ENCODE assay signal across 11 cellular contexts in the genomic region with DNA sequence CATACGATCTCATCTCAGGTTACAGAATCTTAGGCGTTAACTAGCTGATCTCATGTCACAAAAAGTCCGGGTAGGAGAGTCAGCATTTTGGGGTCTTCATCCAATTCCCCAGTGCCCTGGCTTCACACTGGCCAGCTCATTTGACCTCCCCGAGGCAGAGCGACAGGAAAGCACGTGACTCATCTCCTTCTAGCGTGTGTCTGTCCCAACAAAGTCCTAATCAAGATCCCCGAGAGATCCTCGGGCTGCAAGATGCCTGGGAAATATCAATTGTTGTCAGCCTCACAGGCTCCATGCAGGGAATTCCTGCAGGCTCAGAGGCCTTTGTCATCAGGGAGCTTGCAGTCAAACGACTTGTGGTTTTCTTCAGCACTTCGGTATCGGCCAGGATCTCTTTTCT. TPM values are rescaled to one million over a fixed set of nuclear protein-coding genes. Genes with fewer than 3 reads are reported as not detected.
A peak's percentile ranks its signal among the peaks of the same experiment; 100 is the strongest.
DNase-seq lines count a peak whose midpoint lies in the region; TF ChIP-seq lines count a peak whose summit lies in the region.
"Had no signal": no experiment of that assay in that cellular context is flagged by ENCODE, and none has a peak within 500 bp of the region (broad histone marks: within the 10 kb centered on the region; RNA-seq: fewer than 3 reads in every experiment).

No MANE protein-coding gene starts in this region.

- DNase-seq in HEK293T (ENCODE audit: extremely low spot score) = peak; percentile 17
- peak; percentile 26 for DNase-seq in astrocyte of the cerebellum (ENCODE audit: low read depth)
- peak; percentile 41 for DNase-seq in iPS-NIHi11 (ENCODE audit: low spot score)
- DNase-seq in type B pancreatic cell (ENCODE audit: extremely low spot score, unreplicated experiment) = no peak
- DNase-seq in HK-2 (ENCODE audit: unreplicated experiment) = no peak
- no peak for DNase-seq in NCI-H146 (lab: John Stamatoyannopoulos, UW)
- DNase-seq in activated CD4-positive, alpha-beta T cell treated with anti-CD3 and anti-CD28 coated beads for 48 hours = no peak
- DNase-seq: activated T-cell treated with anti-CD3 and anti-CD28 coated beads, Interleukin-2, amount 50 U/mL, for 1 hour; effector memory CD8-positive, alpha-beta T cell; NCI-H1694 treated with DMSO at 0.1 percent for 48 hours; posterior cingulate gyrus had no signal

- H3K36me3 Mint-ChIP-seq in type B pancreatic cell = peaks cover 4% of the 10 kb centered on the region

- H3K27ac Mint-ChIP-seq in type B pancreatic cell = peak overlapping the region; percentile 67
- H3K27ac Mint-ChIP-seq: effector memory CD8-positive, alpha-beta T cell had no signal

- H3K4me1 Mint-ChIP-seq in type B pancreatic cell (ENCODE audit: unreplicated experiment) = peaks cover 31% of the 10 kb centered on the region

- POLR2A ChIA-PET in HEK293T (lab: Yijun Ruan, JAX) = no interaction called here

- TF ChIP-seq CTCF in astrocyte of the cerebellum (IDR thresholded peaks at IDR 0.05; ENCODE audit: low read depth, low read length, missing control alignments) (no peak), type B pancreatic cell (conservative IDR thresholded peaks at IDR 0.05) (no peak)

- H3K9me3 Mint-ChIP-seq in type B pancreatic cell = no peaks in the 10 kb centered on the region
- H3K9me3 Mint-ChIP-seq: effector memory CD8-positive, alpha-beta T cell had no signal

- H3K4me3 ChIP-seq in astrocyte of the cerebellum (ENCODE audit: low read depth, low read length) = no peak overlapping the region

- H3K4me3 Mint-ChIP-seq in type B pancreatic cell = peak overlapping the region; percentile 53
- H3K4me3 Mint-ChIP-seq: effector memory CD8-positive, alpha-beta T cell had no signal

- CTCF ChIA-PET in HEK293T (lab: Yijun Ruan, JAX) = no interaction called here

- H3K27me3 Mint-ChIP-seq in type B pancreatic cell = peaks cover 3% of the 10 kb centered on the region

- in situ Hi-C loops in astrocyte of the cerebellum (cut with HindIII; ENCODE audit: low sequenced_read_pairs) = no loop called here

TF ChIP-seq in HEK293T, 16 proteins besides CTCF, POLR2A, EP300 and RAD21:
- TF ChIP-seq LEF1 (IDR thresholded peaks at IDR 0.05; ENCODE audit: borderline replicate concordance) (no peak), CTBP1 (IDR thresholded peaks at IDR 0.05; ENCODE audit: borderline replicate concordance) (no peak), BHLHE40 (IDR thresholded peaks at IDR 0.05; ENCODE audit: borderline replicate concordance) (no peak), TARDBP (IDR thresholded peaks at IDR 0.05) (no peak), HDGF (IDR thresholded peaks at IDR 0.05; ENCODE audit: borderline replicate concordance) (no peak), SUZ12 (IDR thresholded peaks at IDR 0.05) (no peak), NFRKB (IDR thresholded peaks at IDR 0.05) (no peak), ELF4 (IDR thresholded peaks at IDR 0.05) (no peak), FOXA1 (IDR thresholded peaks at IDR 0.05) (no peak), ARNT (IDR thresholded peaks at IDR 0.05) (no peak), ZNF384 (IDR thresholded peaks at IDR 0.05) (no peak), FOXK2 (IDR thresholded peaks at IDR 0.05) (no peak), L3MBTL2 (conservative IDR thresholded peaks at IDR 0.05) (no peak), SP1 (IDR thresholded peaks at IDR 0.05) (no peak), FOXM1 (IDR thresholded peaks at IDR 0.05; ENCODE audit: borderline replicate concordance) (no peak)
- TF ChIP-seq, protein P1, sequence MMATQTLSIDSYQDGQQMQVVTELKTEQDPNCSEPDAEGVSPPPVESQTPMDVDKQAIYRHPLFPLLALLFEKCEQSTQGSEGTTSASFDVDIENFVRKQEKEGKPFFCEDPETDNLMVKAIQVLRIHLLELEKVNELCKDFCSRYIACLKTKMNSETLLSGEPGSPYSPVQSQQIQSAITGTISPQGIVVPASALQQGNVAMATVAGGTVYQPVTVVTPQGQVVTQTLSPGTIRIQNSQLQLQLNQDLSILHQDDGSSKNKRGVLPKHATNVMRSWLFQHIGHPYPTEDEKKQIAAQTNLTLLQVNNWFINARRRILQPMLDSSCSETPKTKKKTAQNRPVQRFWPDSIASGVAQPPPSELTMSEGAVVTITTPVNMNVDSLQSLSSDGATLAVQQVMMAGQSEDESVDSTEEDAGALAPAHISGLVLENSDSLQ (IDR thresholded peaks at IDR 0.05) = no peak

RNA-seq across cellular contexts. Expression of a gene that starts 57.5 kb away (rescaled TPM):
- 140 and 149 TPM in 2 replicates for total RNA-seq in type B pancreatic cell (ENCODE audit: low replicate concordance)

RNA-seq across cellular contexts. Expression of a gene that starts 57.9 kb away (rescaled TPM):
- total RNA-seq in type B pancreatic cell (ENCODE audit: low replicate concordance) = 22.4 and 22.9 TPM in 2 replicates

Comparison
In these comparisons a context has a peak if more than half of its experiments do, and no peak if none do; other contexts are left out.
1. DNase-seq: peak in HEK293T (single experiment), astrocyte of the cerebellum (single experiment) and iPS-NIHi11 (single experiment); none in type B pancreatic cell (single experiment), HK-2 (single experiment), NCI-H146 (single experiment) and activated CD4-positive, alpha-beta T cell treated with anti-CD3 and anti-CD28 coated beads for 48 hours (single experiment).